In the genomic region with DNA sequence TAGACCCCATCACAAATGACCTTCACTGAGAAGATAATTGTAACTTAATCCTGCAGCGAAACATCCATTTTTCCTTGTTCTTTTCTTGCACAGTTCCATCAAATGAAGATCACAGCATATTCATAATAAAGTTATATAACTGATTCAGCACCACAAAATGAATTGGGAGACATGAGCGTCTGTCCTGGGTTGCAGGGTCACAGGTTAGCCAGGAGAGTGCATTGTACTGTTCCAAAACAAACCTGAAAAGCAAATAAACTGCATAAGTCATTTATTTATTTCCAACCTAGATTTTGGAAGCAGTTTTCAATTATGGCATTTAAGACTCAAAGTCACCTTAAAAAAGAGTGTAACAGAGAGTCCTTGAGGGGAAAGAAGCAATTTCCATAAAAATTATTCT, we compare ENCODE assay signal across 16 cellular contexts. TPM values are rescaled to one million over a fixed set of nuclear protein-coding genes. Genes with fewer than 3 reads are reported as not detected.
DNase-seq lines count a peak whose midpoint lies in the region; ATAC-seq and TF ChIP-seq lines count a peak whose summit lies in the region.
"Had no signal": no experiment of that assay in that cellular context is flagged by ENCODE, and none has a peak within 500 bp of the region (broad histone marks: within the 10 kb centered on the region; RNA-seq: fewer than 3 reads in every experiment).

No MANE protein-coding gene starts in this region.

- no peaks in the 10 kb centered on the region for H3K9me3 ChIP-seq in breast epithelium
- H3K9me3 ChIP-seq in right lobe of liver, result no peaks in the 10 kb centered on the region
- H3K9me3 ChIP-seq: BE2C, Caco-2 had no signal

- H3K36me3 Mint-ChIP-seq in activated T-cell treated with anti-CD3 and anti-CD28 coated beads, Interleukin-2, amount 50 U/mL, for 24 hours (ENCODE audit: low read depth), result peaks cover 81% of the 10 kb centered on the region
- peaks cover 13% of the 10 kb centered on the region for H3K36me3 Mint-ChIP-seq in activated T-cell treated with anti-CD3 and anti-CD28 coated beads, Interleukin-2, amount 50 U/mL, for 4 hours (ENCODE audit: insufficient read depth)
- H3K36me3 Mint-ChIP-seq in MCF 10A (ENCODE audit: insufficient read depth, unreplicated experiment), result peaks cover 72% of the 10 kb centered on the region
- H3K36me3 Mint-ChIP-seq in naive thymus-derived CD8-positive, alpha-beta T cell, result peaks cover 0 to 69% (median 8%) of the 10 kb centered on the region in 3 donors

- H3K36me3 ChIP-seq in breast epithelium, result peaks cover 9% of the 10 kb centered on the region
- peaks cover 0 to 67% (median 24%) of the 10 kb centered on the region in 4 donors for H3K36me3 ChIP-seq in right lobe of liver

- H3K4me1 ChIP-seq in breast epithelium, result no peaks in the 10 kb centered on the region
- H3K4me1 ChIP-seq in right lobe of liver, result peaks cover 0 to 16% (median 6%) of the 10 kb centered on the region in 4 donors
- H3K4me1 ChIP-seq: BE2C, Caco-2 had no signal

- 32% methylated on average over 2 of the region's 2 CpGs for WGBS in right lobe of liver (ENCODE audit: insufficient coverage, low coverage, low lambda C conversion rate, missing lambda C conversion rate)

- TF ChIP-seq POLR2A in breast epithelium (IDR thresholded peaks at IDR 0.05), result no peak
- TF ChIP-seq POLR2A in right lobe of liver (IDR thresholded peaks at IDR 0.05), result no peak

- POLR2A ChIA-PET in MCF 10A (lab: Yijun Ruan, JAX), result no interaction called here
- POLR2A ChIA-PET in naive thymus-derived CD8-positive, alpha-beta T cell (lab: Charles Lee), result no interaction called here

- no peak for DNase-seq in activated T-cell treated with anti-CD3 and anti-CD28 coated beads, Interleukin-2, amount 50 U/mL, for 24 hours
- no peak for DNase-seq in activated T-cell treated with anti-CD3 and anti-CD28 coated beads, Interleukin-2, amount 50 U/mL, for 4 hours
- DNase-seq in MCF 10A (ENCODE audit: unreplicated experiment) (no peak), breast epithelium (ENCODE audit: low spot score in 2 of 2) (no peak), LNCaP clone FGC (ENCODE audit: low read depth) (peak; percentile 64), right lobe of liver (peak in 1 of 3 donors; percentile 60), NCI-H2196 (lab: John Stamatoyannopoulos, UW; ENCODE audit: unreplicated experiment) (no peak)
- DNase-seq in naive thymus-derived CD8-positive, alpha-beta T cell, result no peak
- DNase-seq: BE2C; Caco-2; CD8-positive, alpha-beta memory T cell; DND-41; GDM1; GOT3; H9 had no signal

- peak overlapping the region; percentile 4 for H3K27ac Mint-ChIP-seq in activated T-cell treated with anti-CD3 and anti-CD28 coated beads, Interleukin-2, amount 50 U/mL, for 24 hours
- peak overlapping the region; percentile 46 for H3K27ac Mint-ChIP-seq in MCF 10A (ENCODE audit: low read depth, unreplicated experiment)
- H3K27ac Mint-ChIP-seq in naive thymus-derived CD8-positive, alpha-beta T cell, result peak overlapping the region in 3 of 10 donors; percentile 23 to 81 (median 43)
- H3K27ac Mint-ChIP-seq: CD14-positive monocyte had no signal

- no peak for ATAC-seq in activated T-cell treated with anti-CD3 and anti-CD28 coated beads, Interleukin-2, amount 50 U/mL, for 4 hours
- peak; percentile 94 to 96 (median 96) for ATAC-seq in right lobe of liver
- ATAC-seq in naive thymus-derived CD8-positive, alpha-beta T cell, result no peak

- no peaks in the 10 kb centered on the region for H3K9me3 Mint-ChIP-seq in activated T-cell treated with anti-CD3 and anti-CD28 coated beads, Interleukin-2, amount 50 U/mL, for 24 hours
- no peaks in the 10 kb centered on the region for H3K9me3 Mint-ChIP-seq in activated T-cell treated with anti-CD3 and anti-CD28 coated beads, Interleukin-2, amount 50 U/mL, for 4 hours
- H3K9me3 Mint-ChIP-seq in MCF 10A (ENCODE audit: unreplicated experiment), result no peaks in the 10 kb centered on the region
- H3K9me3 Mint-ChIP-seq in naive thymus-derived CD8-positive, alpha-beta T cell, result no peaks in the 10 kb centered on the region
- H3K9me3 Mint-ChIP-seq: CD14-positive monocyte; CD8-positive, alpha-beta memory T cell; H9 had no signal

- peaks cover 4% of the 10 kb centered on the region for H3K4me1 Mint-ChIP-seq in activated T-cell treated with anti-CD3 and anti-CD28 coated beads, Interleukin-2, amount 50 U/mL, for 24 hours (ENCODE audit: low read depth)
- H3K4me1 Mint-ChIP-seq in activated T-cell treated with anti-CD3 and anti-CD28 coated beads, Interleukin-2, amount 50 U/mL, for 4 hours (ENCODE audit: low read depth), result no peaks in the 10 kb centered on the region
- no peaks in the 10 kb centered on the region for H3K4me1 Mint-ChIP-seq in MCF 10A (ENCODE audit: insufficient read depth, unreplicated experiment)
- H3K4me1 Mint-ChIP-seq in naive thymus-derived CD8-positive, alpha-beta T cell, result no peaks in the 10 kb centered on the region
- H3K4me1 Mint-ChIP-seq: CD14-positive monocyte; CD8-positive, alpha-beta memory T cell; H9 had no signal

- H3K4me3 ChIP-seq in breast epithelium (no peak overlapping the region), LNCaP clone FGC (ENCODE audit: low read depth, low read length) (no peak overlapping the region; the same call in 1 of the 2 replicates), right lobe of liver (no peak overlapping the region)

- no peaks in the 10 kb centered on the region for H3K27me3 ChIP-seq in breast epithelium
- no peaks in the 10 kb centered on the region for H3K27me3 ChIP-seq in right lobe of liver
- H3K27me3 ChIP-seq: BE2C had no signal

- no TSS peak for BruUV-seq in MCF 10A (replicated peaks; lab: Mats Ljungman, UMichigan)

- TF ChIP-seq CTCF in MCF 10A (IDR thresholded peaks at IDR 0.05; ENCODE audit: unreplicated experiment), result no peak
- TF ChIP-seq CTCF in breast epithelium (IDR thresholded peaks at IDR 0.05), result no peak
- TF ChIP-seq CTCF in LNCaP clone FGC (IDR thresholded peaks at IDR 0.05; ENCODE audit: control insufficient read depth, extremely low read depth, insufficient read depth), result no peak
- TF ChIP-seq CTCF in right lobe of liver (IDR thresholded peaks at IDR 0.05), result peak in 3 of 4 donors; percentile 23 to 40 (median 35)

- intact Hi-C loops in MCF 10A (cut with micrococcal nuclease) (loop anchor here (10.0 kb wide), 1 partner anchor 228 kb away; no protein-coding TSS in a partner anchor), breast epithelium (cut with DNase I; ENCODE audit: low total_unique reads) (no loop called here), right lobe of liver (cut with DNase I) (no loop called here)

- CTCF ChIA-PET in MCF 10A (lab: Yijun Ruan, JAX), result no interaction called here

- H3K27ac ChIP-seq in breast epithelium (no peak overlapping the region), right lobe of liver (peak overlapping the region in 2 of 3 donors; percentile 26 to 57)

- no peaks in the 10 kb centered on the region for H3K27me3 Mint-ChIP-seq in activated T-cell treated with anti-CD3 and anti-CD28 coated beads, Interleukin-2, amount 50 U/mL, for 24 hours
- H3K27me3 Mint-ChIP-seq in activated T-cell treated with anti-CD3 and anti-CD28 coated beads, Interleukin-2, amount 50 U/mL, for 4 hours (ENCODE audit: low read depth), result no peaks in the 10 kb centered on the region
- no peaks in the 10 kb centered on the region for H3K27me3 Mint-ChIP-seq in MCF 10A (ENCODE audit: insufficient read depth, unreplicated experiment)
- no peaks in the 10 kb centered on the region for H3K27me3 Mint-ChIP-seq in naive thymus-derived CD8-positive, alpha-beta T cell
- H3K27me3 Mint-ChIP-seq: CD8-positive, alpha-beta memory T cell had no signal

- H3K4me3 Mint-ChIP-seq in activated T-cell treated with anti-CD3 and anti-CD28 coated beads, Interleukin-2, amount 50 U/mL, for 24 hours, result no peak overlapping the region
- H3K4me3 Mint-ChIP-seq in activated T-cell treated with anti-CD3 and anti-CD28 coated beads, Interleukin-2, amount 50 U/mL, for 4 hours, result no peak overlapping the region
- H3K4me3 Mint-ChIP-seq in MCF 10A (ENCODE audit: unreplicated experiment), result no peak overlapping the region
- H3K4me3 Mint-ChIP-seq in naive thymus-derived CD8-positive, alpha-beta T cell, result no peak overlapping the region
- H3K4me3 Mint-ChIP-seq: CD14-positive monocyte; CD8-positive, alpha-beta memory T cell; H9 had no signal

RNA-seq across cellular contexts. Expression of gene INTS2, which starts 18.6 kb away (rescaled TPM):
- total RNA-seq in activated T-cell treated with anti-CD3 and anti-CD28 coated beads, Interleukin-2, amount 50 U/mL, for 4 hours, result 10 to 100 TPM; 23.2 to 24.2 (median 23.6) TPM
- total RNA-seq in MCF 10A (2022) (11.8 and 19.2 TPM in 2 replicates), breast epithelium (10 to 100 TPM in 2 of 3 donors, 1 to 10 TPM in 1; 8.3 to 15.2 (median 11.8) TPM), right lobe of liver (1 to 10 TPM; 4.2 to 6.5 (median 4.9) TPM)
- total RNA-seq in naive thymus-derived CD8-positive, alpha-beta T cell, result 10 to 100 TPM; 18.1 to 19.4 TPM
- polyA plus RNA-seq in naive thymus-derived CD8-positive, alpha-beta T cell, result 1 to 10 TPM; 3.3 to 4.0 (median 3.3) TPM

Comparison
In these comparisons a context has a peak if more than half of its experiments do, and no peak if none do; other contexts are left out.
1. ATAC-seq: peak in right lobe of liver (4 of 4); none in activated T-cell treated with anti-CD3 and anti-CD28 coated beads, Interleukin-2, amount 50 U/mL, for 4 hours (0 of 2) and naive thymus-derived CD8-positive, alpha-beta T cell (0 of 2).
2. CTCF ChIP-seq: peak in right lobe of liver (3 of 4); none in MCF 10A (single experiment), breast epithelium (0 of 3) and LNCaP clone FGC (single experiment).
3. H3K27ac ChIP-seq: peak in right lobe of liver (2 of 3); none in breast epithelium (0 of 2).